ENCODE assay signal across 1 cellular context in genomic region chr11:101862410-101863233, GRCh38.
TF ChIP-seq lines count a peak whose summit lies in the region.

No MANE protein-coding gene starts in this region.

TF ChIP-seq in HepG2, 621 proteins besides CTCF, POLR2A, EP300 and RAD21 (continued from another document and continues in another):
- TF ChIP-seq ZNF142 (CRISPR knock-in tag; IDR thresholded peaks at IDR 0.05) (no peak), NAIF1 (CRISPR knock-in tag; IDR thresholded peaks at IDR 0.05; ENCODE audit: borderline replicate concordance) (no peak), ZNF546 (CRISPR knock-in tag; conservative IDR thresholded peaks at IDR 0.05) (no peak), NFE2L1 (CRISPR knock-in tag; IDR thresholded peaks at IDR 0.05; ENCODE audit: borderline replicate concordance) (no peak), FOXJ3 (CRISPR knock-in tag; IDR thresholded peaks at IDR 0.05; ENCODE audit: borderline replicate concordance) (no peak), ZGPAT (CRISPR knock-in tag; IDR thresholded peaks at IDR 0.05) (no peak), NPAS2 (CRISPR knock-in tag; IDR thresholded peaks at IDR 0.05; ENCODE audit: borderline replicate concordance) (no peak), STAG1 (CRISPR knock-in tag; IDR thresholded peaks at IDR 0.05) (peak; percentile 75), AGO2 (optimal IDR thresholded peaks at IDR 0.05; ENCODE audit: low read depth, low read length) (no peak), ZBTB3 (CRISPR knock-in tag; IDR thresholded peaks at IDR 0.05; ENCODE audit: borderline replicate concordance, low read depth) (no peak), ZNF30 (CRISPR knock-in tag; IDR thresholded peaks at IDR 0.05) (no peak), LRRFIP1 (CRISPR knock-in tag; conservative IDR thresholded peaks at IDR 0.05) (no peak), ZNF563 (CRISPR knock-in tag; IDR thresholded peaks at IDR 0.05) (no peak), ZNF225 (CRISPR knock-in tag; IDR thresholded peaks at IDR 0.05) (no peak), CSRNP1 (CRISPR knock-in tag; IDR thresholded peaks at IDR 0.05) (no peak), EED (CRISPR knock-in tag; IDR thresholded peaks at IDR 0.05) (no peak), ATRX (CRISPR knock-in tag; IDR thresholded peaks at IDR 0.05; ENCODE audit: borderline replicate concordance) (no peak), PPARG (CRISPR knock-in tag; conservative IDR thresholded peaks at IDR 0.05) (no peak), ZNF652 (CRISPR knock-in tag; IDR thresholded peaks at IDR 0.05; ENCODE audit: borderline replicate concordance, low read depth) (no peak), ZNF350 (CRISPR knock-in tag; IDR thresholded peaks at IDR 0.05; ENCODE audit: borderline replicate concordance, low read depth) (no peak), MIXL1 (CRISPR knock-in tag; IDR thresholded peaks at IDR 0.05) (peak; percentile 33; the same call in 1 of the 2 replicates), IRX3 (CRISPR knock-in tag; IDR thresholded peaks at IDR 0.05; ENCODE audit: borderline replicate concordance, low read depth) (no peak), PAX8 (CRISPR knock-in tag; IDR thresholded peaks at IDR 0.05; ENCODE audit: borderline replicate concordance) (no peak), HDAC1 (CRISPR knock-in tag; IDR thresholded peaks at IDR 0.05) (no peak), ZFP36L1 (CRISPR knock-in tag; IDR thresholded peaks at IDR 0.05) (no peak), TAF1 (CRISPR knock-in tag; IDR thresholded peaks at IDR 0.05) (no peak), LCORL (IDR thresholded peaks at IDR 0.05) (no peak), LCORL (CRISPR knock-in tag; IDR thresholded peaks at IDR 0.05) (no peak), KDM2A (CRISPR knock-in tag; IDR thresholded peaks at IDR 0.05; ENCODE audit: borderline replicate concordance, low read depth) (no peak), KMT2A (CRISPR knock-in tag; IDR thresholded peaks at IDR 0.05) (no peak), SAFB2 (CRISPR knock-in tag; IDR thresholded peaks at IDR 0.05; ENCODE audit: borderline replicate concordance, low read depth) (no peak), CEBPG (CRISPR knock-in tag; IDR thresholded peaks at IDR 0.05) (peak; percentile 95), FOXA1 (IDR thresholded peaks at IDR 0.05) (no peak), FOXA1 (CRISPR knock-in tag; IDR thresholded peaks at IDR 0.05) (no peak), RFXANK (CRISPR knock-in tag; IDR thresholded peaks at IDR 0.05) (no peak), ELF3 (CRISPR knock-in tag; IDR thresholded peaks at IDR 0.05) (peak; percentile 36; the same call in 1 of the 2 replicates), POGZ (CRISPR knock-in tag; IDR thresholded peaks at IDR 0.05) (no peak), ZFX (CRISPR knock-in tag; IDR thresholded peaks at IDR 0.05; ENCODE audit: low read depth) (no peak; the same call in 1 of the 2 replicates), TRIM24 (CRISPR knock-in tag; IDR thresholded peaks at IDR 0.05) (no peak), RFX5 (IDR thresholded peaks at IDR 0.05; ENCODE audit: low read depth, low read length) (no peak), FIP1L1 (IDR thresholded peaks at IDR 0.05; ENCODE audit: borderline replicate concordance, insufficient read depth, low read depth, low read length) (no peak), FOXM1 (CRISPR knock-in tag; IDR thresholded peaks at IDR 0.05) (no peak), ZSCAN29 (CRISPR knock-in tag; conservative IDR thresholded peaks at IDR 0.05) (no peak), TCF12 (IDR thresholded peaks at IDR 0.05) (no peak), TCF12 (CRISPR knock-in tag; IDR thresholded peaks at IDR 0.05) (no peak), ZNF552 (CRISPR knock-in tag; IDR thresholded peaks at IDR 0.05; ENCODE audit: borderline replicate concordance) (no peak), TFDP2 (CRISPR knock-in tag; IDR thresholded peaks at IDR 0.05) (no peak), ZNF205 (CRISPR knock-in tag; IDR thresholded peaks at IDR 0.05) (0 out of 2 replicates have a peak, but pooled peaks have one; percentile 22), SOX6 (IDR thresholded peaks at IDR 0.05) (no peak), SOX6 (CRISPR knock-in tag; IDR thresholded peaks at IDR 0.05) (peak; percentile 35; the same call in 1 of the 2 replicates), ZNF720 (CRISPR knock-in tag; IDR thresholded peaks at IDR 0.05) (no peak), ELK4 (CRISPR knock-in tag; IDR thresholded peaks at IDR 0.05; ENCODE audit: borderline replicate concordance) (no peak)
- TF ChIP-seq, protein P1, sequence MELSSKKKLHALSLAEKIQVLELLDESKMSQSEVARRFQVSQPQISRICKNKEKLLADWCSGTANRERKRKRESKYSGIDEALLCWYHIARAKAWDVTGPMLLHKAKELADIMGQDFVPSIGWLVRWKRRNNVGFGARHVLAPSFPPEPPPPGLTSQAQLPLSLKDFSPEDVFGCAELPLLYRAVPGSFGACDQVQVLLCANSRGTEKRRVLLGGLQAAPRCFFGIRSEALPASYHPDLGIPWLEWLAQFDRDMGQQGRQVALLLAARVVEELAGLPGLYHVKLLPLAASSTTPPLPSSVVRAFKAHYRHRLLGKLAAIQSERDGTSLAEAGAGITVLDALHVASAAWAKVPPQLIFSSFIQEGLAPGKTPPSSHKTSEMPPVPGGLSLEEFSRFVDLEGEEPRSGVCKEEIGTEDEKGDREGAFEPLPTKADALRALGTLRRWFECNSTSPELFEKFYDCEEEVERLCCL (CRISPR knock-in tag; IDR thresholded peaks at IDR 0.05; ENCODE audit: borderline replicate concordance) = no peak
- TF ChIP-seq, protein P2, sequence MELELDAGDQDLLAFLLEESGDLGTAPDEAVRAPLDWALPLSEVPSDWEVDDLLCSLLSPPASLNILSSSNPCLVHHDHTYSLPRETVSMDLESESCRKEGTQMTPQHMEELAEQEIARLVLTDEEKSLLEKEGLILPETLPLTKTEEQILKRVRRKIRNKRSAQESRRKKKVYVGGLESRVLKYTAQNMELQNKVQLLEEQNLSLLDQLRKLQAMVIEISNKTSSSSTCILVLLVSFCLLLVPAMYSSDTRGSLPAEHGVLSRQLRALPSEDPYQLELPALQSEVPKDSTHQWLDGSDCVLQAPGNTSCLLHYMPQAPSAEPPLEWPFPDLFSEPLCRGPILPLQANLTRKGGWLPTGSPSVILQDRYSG (CRISPR knock-in tag; IDR thresholded peaks at IDR 0.05) = no peak
- TF ChIP-seq, protein P3, sequence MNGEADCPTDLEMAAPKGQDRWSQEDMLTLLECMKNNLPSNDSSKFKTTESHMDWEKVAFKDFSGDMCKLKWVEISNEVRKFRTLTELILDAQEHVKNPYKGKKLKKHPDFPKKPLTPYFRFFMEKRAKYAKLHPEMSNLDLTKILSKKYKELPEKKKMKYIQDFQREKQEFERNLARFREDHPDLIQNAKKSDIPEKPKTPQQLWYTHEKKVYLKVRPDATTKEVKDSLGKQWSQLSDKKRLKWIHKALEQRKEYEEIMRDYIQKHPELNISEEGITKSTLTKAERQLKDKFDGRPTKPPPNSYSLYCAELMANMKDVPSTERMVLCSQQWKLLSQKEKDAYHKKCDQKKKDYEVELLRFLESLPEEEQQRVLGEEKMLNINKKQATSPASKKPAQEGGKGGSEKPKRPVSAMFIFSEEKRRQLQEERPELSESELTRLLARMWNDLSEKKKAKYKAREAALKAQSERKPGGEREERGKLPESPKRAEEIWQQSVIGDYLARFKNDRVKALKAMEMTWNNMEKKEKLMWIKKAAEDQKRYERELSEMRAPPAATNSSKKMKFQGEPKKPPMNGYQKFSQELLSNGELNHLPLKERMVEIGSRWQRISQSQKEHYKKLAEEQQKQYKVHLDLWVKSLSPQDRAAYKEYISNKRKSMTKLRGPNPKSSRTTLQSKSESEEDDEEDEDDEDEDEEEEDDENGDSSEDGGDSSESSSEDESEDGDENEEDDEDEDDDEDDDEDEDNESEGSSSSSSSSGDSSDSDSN (CRISPR knock-in tag; IDR thresholded peaks at IDR 0.05) = no peak
